8 cellular contexts compared by ENCODE assay signal in genomic region chr19:41310031-41310831, GRCh38. TPM values are rescaled to one million over a fixed set of nuclear protein-coding genes. Genes with fewer than 3 reads are reported as not detected.
DNase-seq lines count a peak whose midpoint lies in the region; ATAC-seq and TF ChIP-seq lines count a peak whose summit lies in the region.

CCDC97 (plus strand) TSS chr19:41310172; CDS start chr19:41310311, 139 bp downstream.

- peaks cover 12% of the 10 kb centered on the region for H3K23me2 ChIP-seq in H9 (ENCODE audit: insufficient read length, low read depth, low read length, poor library complexity, severe bottlenecking)

- H3K14ac ChIP-seq in H9 (ENCODE audit: insufficient read depth, low read length), result peak within 1 kb of the TSS; percentile 94

- H2BK12ac ChIP-seq in H9 (ENCODE audit: insufficient read length, low read depth, low read length), result no peak within 1 kb of the TSS

- peak within 1 kb of the TSS; percentile 83 for H3K18ac ChIP-seq in H9 (ENCODE audit: insufficient read length, low read depth, low read length)

- TF ChIP-seq CTCF in H9 (conservative IDR thresholded peaks at IDR 0.05), result no peak
- TF ChIP-seq CTCF in omental fat pad (IDR thresholded peaks at IDR 0.05), result no peak
- no peak for TF ChIP-seq CTCF in testis (IDR thresholded peaks at IDR 0.05)

- intact Hi-C loops in testis (cut with DNase I; ENCODE audit: low total_unique reads), result no loop called here

- no peak within 1 kb of the TSS for H3K23ac ChIP-seq in H9 (ENCODE audit: insufficient read length, low read depth, low read length)

- peak within 1 kb of the TSS; percentile 67 for H3K9ac ChIP-seq in ES-I3 (ENCODE audit: low read depth, low read length)
- H3K9ac ChIP-seq in H9 (ENCODE audit: extremely low read depth, insufficient read length, low read length), result peak within 1 kb of the TSS; percentile 81

- no peak within 1 kb of the TSS for H4K8ac ChIP-seq in H9 (replicated peaks; ENCODE audit: insufficient read length, low read depth, low read length)

- H3K36me3 ChIP-seq in ES-I3 (ENCODE audit: insufficient read depth, low read length) (peaks cover 8% of the 10 kb centered on the region; the same call in 1 of the 2 replicates), testis (ENCODE audit: low read depth, missing control alignments) (no peaks in the 10 kb centered on the region)

- peaks cover 24 to 54% (median 53%) of the 10 kb centered on the region in 3 experiments; a peak in 6 of 7 replicates for H3K36me3 Mint-ChIP-seq in H9 (ENCODE audit: insufficient read depth in 1 of 3, low read depth in 3 of 3)

- H2BK20ac ChIP-seq in H9 (ENCODE audit: low read depth, low read length, poor library complexity, severe bottlenecking), result no peak within 1 kb of the TSS

- H2BK120ac ChIP-seq in H9 (ENCODE audit: low read depth, low read length, poor library complexity, severe bottlenecking), result no peak within 1 kb of the TSS

- no peak within 1 kb of the TSS for H2BK5ac ChIP-seq in H9 (ENCODE audit: insufficient read length, low read length)

- H3K4me1 ChIP-seq in ES-I3 (ENCODE audit: insufficient read depth, low read length), result peaks cover 8% of the 10 kb centered on the region; the same call in 1 of the 2 replicates
- H3K4me1 ChIP-seq in H9 (ENCODE audit: insufficient read depth, low read length), result no peaks in the 10 kb centered on the region
- peaks cover 20% of the 10 kb centered on the region for H3K4me1 ChIP-seq in testis

- ATAC-seq in SK-N-SH treated with all-trans-retinoic acid at 6 μM for 48 hours, result peak; percentile 77
- peak; percentile 76 for ATAC-seq in omental fat pad (ENCODE audit: low FRiP score)

- H2AK5ac ChIP-seq in H9 (ENCODE audit: insufficient read length, low read length), result no peak within 1 kb of the TSS

- no peak within 1 kb of the TSS for H2BK15ac ChIP-seq in H9 (ENCODE audit: low read depth, low read length)

- H3T11ph ChIP-seq in H9 (ENCODE audit: low read length), result no peak within 1 kb of the TSS

- H2AFZ ChIP-seq in H9 (ENCODE audit: low read length), result peak within 1 kb of the TSS; percentile 80

- H3K9me3 Mint-ChIP-seq in H9, result peaks cover 0 to 3% of the 10 kb centered on the region in 2 experiments; a peak in 1 of 5 replicates

- H4K20me1 ChIP-seq in H9 (ENCODE audit: control insufficient read depth, insufficient read depth, insufficient read length), result peaks cover 2% of the 10 kb centered on the region

- H3K27ac Mint-ChIP-seq in H9, result peak within 1 kb of the TSS; percentile 98 to 100 (median 100)

- H3K4me1 Mint-ChIP-seq in H9, result peaks cover 20 to 33% of the 10 kb centered on the region in 2 experiments

- H3K79me1 ChIP-seq in H9 (ENCODE audit: insufficient read depth, low read depth, low read length, poor library complexity, severe bottlenecking), result no peaks in the 10 kb centered on the region

- H3K4me3 Mint-ChIP-seq in H9, result peak within 1 kb of the TSS; percentile 92 to 98

- H3K4ac ChIP-seq in H9 (ENCODE audit: low read depth, low read length), result no peak within 1 kb of the TSS

- no peak within 1 kb of the TSS for H4K5ac ChIP-seq in H9 (ENCODE audit: insufficient read length, low read depth, low read length)

- H3K27me3 Mint-ChIP-seq in H9 (ENCODE audit: low read depth), result peaks cover 1% of the 10 kb centered on the region; the same call in 1 of the 2 replicates

- H4K91ac ChIP-seq in H9 (ENCODE audit: insufficient read length, low read depth, low read length), result no peak within 1 kb of the TSS

- H3K56ac ChIP-seq in H9 (ENCODE audit: insufficient read length, low read depth, low read length), result no peak within 1 kb of the TSS

- TF ChIP-seq POLR2A in testis (IDR thresholded peaks at IDR 0.05), result no peak

- peak within 1 kb of the TSS; percentile 76 to 77 for H3K4me3 ChIP-seq in testis

- H3K79me2 ChIP-seq in H9 (ENCODE audit: insufficient read depth, low read length), result no peaks in the 10 kb centered on the region

- H3K27me3 ChIP-seq in H9 (ENCODE audit: insufficient read depth, low read length) (no peaks in the 10 kb centered on the region), testis (no peaks in the 10 kb centered on the region)

- no peaks in the 10 kb centered on the region for H3K9me3 ChIP-seq in ES-I3 (ENCODE audit: control insufficient read depth, insufficient read depth, low read length)
- H3K9me3 ChIP-seq in H9 (ENCODE audit: control insufficient read depth, low read depth, low read length), result no peaks in the 10 kb centered on the region
- H3K9me3 ChIP-seq in testis, result no peaks in the 10 kb centered on the region

- WGBS in H9 (ENCODE audit: extremely low coverage, insufficient read length, low lambda C conversion rate), result no CpG with 5 or more reads among the region's 47 CpGs
- WGBS in testis, 2 donors, result 0% methylated on average over 37 to 47 of the region's 47 CpGs

- H3K4me2 ChIP-seq in H9 (ENCODE audit: insufficient read depth, insufficient read length, low read length), result peak within 1 kb of the TSS; percentile 92

- DNase-seq in H9, result peak; percentile 89
- peak; percentile 85 for DNase-seq in MV-4-11 (lab: John Stamatoyannopoulos, UW)
- peak; percentile 88 for DNase-seq in activated naive CD4-positive, alpha-beta T cell treated with anti-CD3 and anti-CD28 coated beads, Interleukin-2, amount 50 U/mL, for 16 hours
- peak; percentile 86 for DNase-seq in globus pallidus (ENCODE audit: low spot score)
- no peak for DNase-seq in omental fat pad (ENCODE audit: low spot score)
- DNase-seq in testis, result peak; percentile 89

- H3K27ac ChIP-seq in H9 (ENCODE audit: insufficient read length, low read depth, low read length), result no peak within 1 kb of the TSS
- H3K27ac ChIP-seq in testis, result peak within 1 kb of the TSS; percentile 93 to 97

TF ChIP-seq in SK-N-SH treated with all-trans-retinoic acid at 6 μM for 48 hours, 23 proteins besides CTCF, POLR2A, EP300 and RAD21 (continues in another document):
- peak; percentile 72; the same call in 1 of the 2 replicates for TF ChIP-seq ZFP3 (CRISPR knock-in tag; IDR thresholded peaks at IDR 0.05)
- peak; percentile 60; the same call in 1 of the 2 replicates for TF ChIP-seq ESRRG (CRISPR knock-in tag; IDR thresholded peaks at IDR 0.05)
- TF ChIP-seq ZNF8 (CRISPR knock-in tag; IDR thresholded peaks at IDR 0.05), result peak; percentile 38; the same call in 1 of the 2 replicates
- 0 out of 2 replicates have a peak, but pooled peaks have one; percentile 52 for TF ChIP-seq CSRNP3 (CRISPR knock-in tag; IDR thresholded peaks at IDR 0.05)
- TF ChIP-seq TSHZ2 (CRISPR knock-in tag; IDR thresholded peaks at IDR 0.05), result no peak; the same call in 1 of the 2 replicates
- TF ChIP-seq ZNF70 (CRISPR knock-in tag; IDR thresholded peaks at IDR 0.05), result 0 out of 2 replicates have a peak, but pooled peaks have one; percentile 4
- TF ChIP-seq TOX (CRISPR knock-in tag; IDR thresholded peaks at IDR 0.05; ENCODE audit: borderline replicate concordance), result no peak
- TF ChIP-seq BACH2 (CRISPR knock-in tag; IDR thresholded peaks at IDR 0.05; ENCODE audit: borderline replicate concordance), result no peak
- peak; percentile 39; the same call in 1 of the 2 replicates for TF ChIP-seq ZFP30 (CRISPR knock-in tag; IDR thresholded peaks at IDR 0.05)
- TF ChIP-seq ISL1 (CRISPR knock-in tag; IDR thresholded peaks at IDR 0.05), result no peak

RNA-seq across cellular contexts. Expression of gene CCDC97, which starts in this region (rescaled TPM):
- total RNA-seq in H9 (2021) (37.2 and 39.4 TPM in 2 replicates), omental fat pad (10 to 100 TPM; 11.8 to 16.6 (median 13.9) TPM), testis (10 to 100 TPM; 36.2 to 40.2 TPM)
- 57.8 TPM for polyA plus RNA-seq in testis (ENCODE audit: insufficient read depth, low read depth, low replicate concordance)
